Comparison of ENCODE assay signal across 8 cellular contexts in the genomic region with DNA sequence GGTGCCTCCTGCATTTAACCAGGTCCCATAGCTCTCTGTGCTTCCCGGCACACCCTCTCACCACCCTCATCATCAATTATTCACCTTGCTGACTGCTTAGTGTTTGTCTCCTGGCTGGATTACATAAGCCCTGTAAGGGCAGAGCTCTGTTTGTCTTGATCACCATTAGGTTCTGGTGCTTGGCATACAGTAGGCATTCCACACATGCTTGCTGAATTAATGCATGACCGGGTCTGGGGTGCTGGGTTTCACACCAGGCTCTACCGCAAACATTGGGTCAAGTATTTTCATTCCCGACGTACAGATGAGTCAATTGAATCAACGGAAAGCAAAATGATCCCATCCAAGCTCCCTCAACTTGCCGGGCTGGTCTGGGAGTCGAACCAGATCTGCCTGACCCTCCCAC. TPM values are rescaled to one million over a fixed set of nuclear protein-coding genes. Genes with fewer than 3 reads are reported as not detected.
DNase-seq lines count a peak whose midpoint lies in the region; ATAC-seq and TF ChIP-seq lines count a peak whose summit lies in the region.

No MANE protein-coding gene starts in this region.

- TF ChIP-seq CTCF in CD8-positive, alpha-beta T cell (IDR thresholded peaks at IDR 0.05) = no peak
- no peak for TF ChIP-seq CTCF in lower lobe of right lung (IDR thresholded peaks at IDR 0.05)
- TF ChIP-seq CTCF in type B pancreatic cell (conservative IDR thresholded peaks at IDR 0.05) = no peak

- POLR2A ChIA-PET in CD8-positive, alpha-beta T cell (lab: Charles Lee) = interaction anchor here (0.7 to 3.2 kb wide), 8 partner anchors 9 to 62 kb away, joined by 3 to 36 read pairs (median 10); partner anchors contain the start of genes SH2D3A, TRIP10 and VAV1

- H3K9me3 ChIP-seq in CD8-positive, alpha-beta T cell (ENCODE audit: low read length) = no peaks in the 10 kb centered on the region
- H3K9me3 ChIP-seq in adipocyte (ENCODE audit: control insufficient read depth, low read length) = no peaks in the 10 kb centered on the region
- H3K9me3 ChIP-seq in lower lobe of right lung = no peaks in the 10 kb centered on the region

- peak overlapping the region; percentile 74 for H3K27ac ChIP-seq in CD8-positive, alpha-beta T cell (ENCODE audit: low read depth, low read length)
- H3K27ac ChIP-seq in lower lobe of right lung = peak overlapping the region; percentile 60

- H3K9me3 Mint-ChIP-seq in CD8-positive, alpha-beta T cell = no peaks in the 10 kb centered on the region
- peaks cover 8% of the 10 kb centered on the region for H3K9me3 Mint-ChIP-seq in type B pancreatic cell

- peak overlapping the region; percentile 79 for H3K4me3 ChIP-seq in CD8-positive, alpha-beta T cell (ENCODE audit: low read depth, low read length)
- H3K4me3 ChIP-seq in adipocyte (ENCODE audit: low read length) (peak overlapping the region; percentile 35), lower lobe of right lung (peak overlapping the region; percentile 46)

- no peaks in the 10 kb centered on the region for H3K36me3 ChIP-seq in CD8-positive, alpha-beta T cell (ENCODE audit: insufficient read depth, low read length)
- no peaks in the 10 kb centered on the region for H3K36me3 ChIP-seq in adipocyte (ENCODE audit: control insufficient read depth, insufficient read depth, low read length, severe bottlenecking)
- no peaks in the 10 kb centered on the region for H3K36me3 ChIP-seq in lower lobe of right lung

- CTCF ChIA-PET in CD8-positive, alpha-beta T cell (lab: Charles Lee) = interaction anchor here (0.8 to 2.7 kb wide), 7 partner anchors 10 to 63 kb away, joined by 3 to 15 read pairs (median 4); partner anchors contain the start of genes GPR108 and VAV1

- no peaks in the 10 kb centered on the region for H3K27me3 Mint-ChIP-seq in CD8-positive, alpha-beta T cell (ENCODE audit: low read depth)
- H3K27me3 Mint-ChIP-seq in type B pancreatic cell = peaks cover 11% of the 10 kb centered on the region

- intact Hi-C loops in CD8-positive, alpha-beta T cell (cut with DNase I, micrococcal nuclease) = loop anchor here (1.0 to 2.0 kb wide), 7 partner anchors 28 to 131 kb away; partner anchors contain the start of genes SH2D3A (in 2 of the 2), GPR108 (in 1 of the 2), TNFSF14 (in 1 of the 2) and TRIP10 (in 1 of the 2)
- intact Hi-C loops in lower lobe of right lung (cut with DNase I) = no loop called here

- no peak overlapping the region for H3K9ac ChIP-seq in adipocyte (ENCODE audit: low read length)

- peak in 1 of 7 experiments; percentile 11 for DNase-seq in CD8-positive, alpha-beta T cell
- DNase-seq in HT1080 (ENCODE audit: low read depth) = peak; percentile 77
- DNase-seq in adipocyte (ENCODE audit: low read depth) = no peak
- DNase-seq in lower lobe of right lung = no peak
- no peak for DNase-seq in type B pancreatic cell (ENCODE audit: extremely low spot score, unreplicated experiment)
- DNase-seq in DMS53 treated with DMSO at 0.1 percent for 48 hours (lab: John Stamatoyannopoulos, UW; ENCODE audit: unreplicated experiment) = no peak

- H3K4me1 Mint-ChIP-seq in CD8-positive, alpha-beta T cell (ENCODE audit: low read depth) = peaks cover 70% of the 10 kb centered on the region
- no peaks in the 10 kb centered on the region for H3K4me1 Mint-ChIP-seq in type B pancreatic cell (ENCODE audit: unreplicated experiment)

- H3K4me1 ChIP-seq in CD8-positive, alpha-beta T cell (ENCODE audit: insufficient read depth, low read length) = peaks cover 52% of the 10 kb centered on the region
- H3K4me1 ChIP-seq in adipocyte (ENCODE audit: control insufficient read depth, insufficient read depth, low read length) = peaks cover 6% of the 10 kb centered on the region
- peaks cover 36% of the 10 kb centered on the region for H3K4me1 ChIP-seq in lower lobe of right lung

- peaks cover 27% of the 10 kb centered on the region for H3K36me3 Mint-ChIP-seq in CD8-positive, alpha-beta T cell
- H3K36me3 Mint-ChIP-seq in type B pancreatic cell = no peaks in the 10 kb centered on the region

- no peaks in the 10 kb centered on the region for H3K27me3 ChIP-seq in CD8-positive, alpha-beta T cell (ENCODE audit: insufficient read depth, low read length)
- H3K27me3 ChIP-seq in adipocyte (replicated peaks; ENCODE audit: control insufficient read depth, insufficient read depth, low read length) (peaks cover 18% of the 10 kb centered on the region), lower lobe of right lung (ENCODE audit: low read depth) (no peaks in the 10 kb centered on the region)

- no peak for ATAC-seq in CD8-positive, alpha-beta T cell
- ATAC-seq in lower lobe of right lung = peak; percentile 24 to 25
- ATAC-seq in HG03442 (IDR thresholded peaks at IDR 0.05; ENCODE audit: unreplicated experiment) = no peak
- ATAC-seq in GM19395 (IDR thresholded peaks at IDR 0.05; ENCODE audit: unreplicated experiment) = no peak

- peak overlapping the region; percentile 95 for H3K27ac Mint-ChIP-seq in CD8-positive, alpha-beta T cell
- H3K27ac Mint-ChIP-seq in type B pancreatic cell = no peak overlapping the region

- peak overlapping the region; percentile 87 for H3K4me3 Mint-ChIP-seq in CD8-positive, alpha-beta T cell
- no peak overlapping the region for H3K4me3 Mint-ChIP-seq in type B pancreatic cell

RNA-seq across cellular contexts. Expression of gene VAV1, which starts 28.5 kb away (rescaled TPM):
- 10 to 100 TPM; 68.3 to 75.5 TPM for total RNA-seq in CD8-positive, alpha-beta T cell
- total RNA-seq in HT1080 (2014; rRNA removed; shearing (Covaris generic)) = not detected in 2 replicates
- not detected in 2 replicates for polyA plus RNA-seq in HT1080 (2015; cell fraction: cytosol; rRNA removed)
- polyA plus RNA-seq in HT1080 (2015; cell fraction: nucleus; rRNA removed) = not detected in 2 replicates
- total RNA-seq in lower lobe of right lung = 36.2 TPM
- not detected in 2 replicates for total RNA-seq in type B pancreatic cell (ENCODE audit: low replicate concordance)

RNA-seq across cellular contexts. Expression of gene SH2D3A, which starts 33.8 kb away (rescaled TPM):
- 10 to 100 TPM; 33.5 to 38.8 TPM for total RNA-seq in CD8-positive, alpha-beta T cell
- 0.18 and 0.43 TPM in 2 replicates for total RNA-seq in HT1080 (2014; rRNA removed; shearing (Covaris generic))
- 0.10 and 0.42 TPM in 2 replicates for polyA plus RNA-seq in HT1080 (2015; cell fraction: cytosol; rRNA removed)
- polyA plus RNA-seq in HT1080 (2015; cell fraction: nucleus; rRNA removed) = 0.72 and 1.7 TPM in 2 replicates
- total RNA-seq in lower lobe of right lung = 21.2 TPM
- total RNA-seq in type B pancreatic cell (ENCODE audit: low replicate concordance) = 17.4 and 47.5 TPM in 2 replicates

Comparison
In these comparisons a context has a peak if more than half of its experiments do, and no peak if none do; other contexts are left out.
1. ATAC-seq: peak in lower lobe of right lung (2 of 2); none in CD8-positive, alpha-beta T cell (single experiment), HG03442 (single experiment) and GM19395 (single experiment).
2. RNA of gene VAV1, which starts 28.5 kb away (total RNA-seq): 68.3 to 75.5 TPM in CD8-positive, alpha-beta T cell and 36.2 TPM in lower lobe of right lung (single experiment); not detected in type B pancreatic cell and not detected in HT1080; every median in the first group is over 10 times any median in the second.
3. RNA of gene SH2D3A, which starts 33.8 kb away (total RNA-seq): 33.5 to 38.8 TPM in CD8-positive, alpha-beta T cell, 21.2 TPM in lower lobe of right lung (single experiment) and 17.4 to 47.5 TPM in type B pancreatic cell; 0.18 to 0.43 TPM in HT1080; every median in the first group is over 10 times any median in the second.
4. Peak in every context shown above with its lines, with median percentiles within 50 percentile points of each other: H3K4me3 ChIP-seq.